ENCODE assay signal across 1 cellular context in the genomic region with DNA sequence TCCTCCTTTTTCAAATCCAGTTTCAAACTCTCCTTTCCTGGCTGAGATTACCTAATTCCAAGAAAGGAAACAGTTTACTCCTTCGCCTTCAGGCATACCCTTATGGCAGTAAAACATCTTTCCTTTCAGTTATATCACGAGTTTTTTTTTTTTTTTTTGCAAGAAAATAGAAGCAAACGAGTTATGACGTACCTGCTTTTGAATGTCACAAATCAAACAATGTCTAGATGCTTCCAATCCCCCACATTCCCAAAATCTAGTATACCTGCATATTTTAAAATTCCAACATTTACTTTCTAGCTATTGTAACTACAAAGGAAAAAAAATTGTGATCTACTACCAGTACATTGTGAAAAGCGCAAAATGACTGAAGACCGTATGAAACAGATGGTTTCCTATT.
TF ChIP-seq lines count a peak whose summit lies in the region.

No MANE protein-coding gene starts in this region.

TF ChIP-seq in HepG2, 621 proteins besides CTCF, POLR2A, EP300 and RAD21:
- TF ChIP-seq ZSCAN31 (CRISPR knock-in tag; IDR thresholded peaks at IDR 0.05; ENCODE audit: low read depth): no peak
- TF ChIP-seq RBM22 (optimal IDR thresholded peaks at IDR 0.05; ENCODE audit: low read length): peak; percentile 10
